In genomic region chr12:122319312-122319638, GRCh38 we compare ENCODE assay signal across 16 cellular contexts. TPM values are rescaled to one million over a fixed set of nuclear protein-coding genes. Genes with fewer than 3 reads are reported as not detected.
DNase-seq lines count a peak whose midpoint lies in the region; FAIRE-seq and TF ChIP-seq lines count a peak whose summit lies in the region.
"Had no signal": no experiment of that assay in that cellular context is flagged by ENCODE, and none has a peak within 500 bp of the region (broad histone marks: within the 10 kb centered on the region; RNA-seq: fewer than 3 reads in every experiment).

No MANE protein-coding gene starts in this region.

- H4K91ac ChIP-seq in H9 (ENCODE audit: insufficient read length, low read depth, low read length) = no peak overlapping the region
- no peak overlapping the region for H4K91ac ChIP-seq in mesenchymal stem cell (ENCODE audit: low read length)

- H3K27me3 ChIP-seq in H9 (ENCODE audit: insufficient read depth, low read length) = no peaks in the 10 kb centered on the region
- H3K27me3 ChIP-seq in mesenchymal stem cell (ENCODE audit: control insufficient read depth in 1 of 2, insufficient read depth in 1 of 2, low read length in 2 of 2) = no peaks in the 10 kb centered on the region
- H3K27me3 ChIP-seq in thyroid gland = no peaks in the 10 kb centered on the region
- H3K27me3 ChIP-seq: body of pancreas, Peyer's patch, testis had no signal

- H2BK120ac ChIP-seq in H9 (ENCODE audit: low read depth, low read length, poor library complexity, severe bottlenecking) (no peak overlapping the region), mesenchymal stem cell (ENCODE audit: low read depth, low read length) (no peak overlapping the region)

- no peak overlapping the region for H3K18ac ChIP-seq in H9 (ENCODE audit: insufficient read length, low read depth, low read length)
- H3K18ac ChIP-seq in mesenchymal stem cell (ENCODE audit: low read depth in 1 of 2, low read length in 2 of 2) = no peak overlapping the region

- H3K4me3 Mint-ChIP-seq in H9 (no peak overlapping the region), chondrocyte (ENCODE audit: unreplicated experiment) (peak overlapping the region; percentile 41)
- H3K4me3 Mint-ChIP-seq in activated CD4-positive, alpha-beta memory T cell treated with anti-CD3 and anti-CD28 coated beads, Interleukin-2, amount 10 ng/mL, durations not matched to agents 7 days and 5 days = no peak overlapping the region

- TF ChIP-seq POLR2A in thyroid gland (IDR thresholded peaks at IDR 0.05) = no peak

- no peaks in the 10 kb centered on the region for H3K23me2 ChIP-seq in H9 (ENCODE audit: insufficient read length, low read depth, low read length, poor library complexity, severe bottlenecking)

- no peak overlapping the region for H4K5ac ChIP-seq in H9 (ENCODE audit: insufficient read length, low read depth, low read length)

- H3K4me1 Mint-ChIP-seq in H9 (peaks cover 0 to 9% of the 10 kb centered on the region in 2 experiments; a peak in 2 of 4 replicates), chondrocyte (ENCODE audit: low read depth) (peaks cover 22% of the 10 kb centered on the region)
- H3K4me1 Mint-ChIP-seq in activated CD4-positive, alpha-beta memory T cell treated with anti-CD3 and anti-CD28 coated beads, Interleukin-2, amount 10 ng/mL, durations not matched to agents 7 days and 5 days = peaks cover 3% of the 10 kb centered on the region

- POLR2A ChIA-PET in activated CD4-positive, alpha-beta memory T cell treated with anti-CD3 and anti-CD28 coated beads, Interleukin-2, amount 10 ng/mL, durations not matched to agents 7 days and 5 days (lab: Charles Lee) = no interaction called here

- H3K9me3 Mint-ChIP-seq in H9 = no peaks in the 10 kb centered on the region
- H3K9me3 Mint-ChIP-seq in chondrocyte (ENCODE audit: low read depth) = no peaks in the 10 kb centered on the region
- no peaks in the 10 kb centered on the region for H3K9me3 Mint-ChIP-seq in activated CD4-positive, alpha-beta memory T cell treated with anti-CD3 and anti-CD28 coated beads, Interleukin-2, amount 10 ng/mL, durations not matched to agents 7 days and 5 days

- H3T11ph ChIP-seq in H9 (ENCODE audit: low read length) = no peak overlapping the region

- H3K27ac Mint-ChIP-seq in H9 (peak overlapping the region in 2 of 3 experiments; percentile 55 to 72; a peak in 3 of 7 replicates), chondrocyte (ENCODE audit: unreplicated experiment) (peak overlapping the region; percentile 97)
- H3K27ac Mint-ChIP-seq in activated CD4-positive, alpha-beta memory T cell treated with anti-CD3 and anti-CD28 coated beads, Interleukin-2, amount 10 ng/mL, durations not matched to agents 7 days and 5 days = no peak overlapping the region

- no peak overlapping the region for H3K23ac ChIP-seq in H9 (ENCODE audit: insufficient read length, low read depth, low read length)
- no peak overlapping the region for H3K23ac ChIP-seq in mesenchymal stem cell (ENCODE audit: low read length in 2 of 2)

- H3K4me3 ChIP-seq in mesenchymal stem cell (ENCODE audit: insufficient read depth in 1 of 2, low read depth in 1 of 2, low read length in 2 of 2) (peak overlapping the region in 1 of 2 experiments; percentile 20), thyroid gland (replicated peaks in 1 of 3) (no peak overlapping the region)
- H3K4me3 ChIP-seq: body of pancreas, Peyer's patch, testis had no signal

- H3K9ac ChIP-seq in H9 (ENCODE audit: extremely low read depth, insufficient read length, low read length) (no peak overlapping the region), mesenchymal stem cell (ENCODE audit: low read length) (peak overlapping the region; percentile 80)
- H3K9ac ChIP-seq: parathyroid adenoma had no signal

- WGBS in H9 (ENCODE audit: extremely low coverage, insufficient read length, low lambda C conversion rate) = no CpG with 5 or more reads among the region's 5 CpGs
- WGBS in mesenchymal stem cell = 84% methylated on average over 5 of the region's 5 CpGs
- WGBS in thyroid gland, 2 donors = 93 to 97% methylated on average over 5 of the region's 5 CpGs

- no peaks in the 10 kb centered on the region for H4K20me1 ChIP-seq in H9 (ENCODE audit: control insufficient read depth, insufficient read depth, insufficient read length)

- no peak overlapping the region for H3K4me2 ChIP-seq in H9 (ENCODE audit: insufficient read depth, insufficient read length, low read length)
- no peak overlapping the region for H3K4me2 ChIP-seq in mesenchymal stem cell (ENCODE audit: low read length, poor library complexity, severe bottlenecking)

- H2AK5ac ChIP-seq in H9 (ENCODE audit: insufficient read length, low read length) = no peak overlapping the region
- no peak overlapping the region for H2AK5ac ChIP-seq in mesenchymal stem cell (ENCODE audit: low read length, severe bottlenecking)

- no peaks in the 10 kb centered on the region for H3K9me3 ChIP-seq in H9 (ENCODE audit: control insufficient read depth, low read depth, low read length)
- H3K9me3 ChIP-seq in mesenchymal stem cell (ENCODE audit: control insufficient read depth, low read length) = no peaks in the 10 kb centered on the region
- no peaks in the 10 kb centered on the region for H3K9me3 ChIP-seq in thyroid gland
- H3K9me3 ChIP-seq: body of pancreas, Peyer's patch, testis had no signal

- H3K4me1 ChIP-seq in H9 (ENCODE audit: insufficient read depth, low read length) = no peaks in the 10 kb centered on the region
- H3K4me1 ChIP-seq in mesenchymal stem cell (ENCODE audit: control insufficient read depth, insufficient read depth, low read depth, low read length) = peaks cover 2% of the 10 kb centered on the region
- H3K4me1 ChIP-seq in thyroid gland = peaks cover 0 to 16% of the 10 kb centered on the region in 2 donors
- H3K4me1 ChIP-seq: body of pancreas, parathyroid adenoma, Peyer's patch, testis had no signal

- DNase-seq in H9 (no peak), chondrocyte (ENCODE audit: low spot score) (no peak), mesenchymal stem cell (no peak), thyroid gland (no peak), urothelium cell line (ENCODE audit: low spot score) (no peak), NCI-H2196 (lab: John Stamatoyannopoulos, UW; ENCODE audit: unreplicated experiment) (no peak), NCI-H2107 (lab: John Stamatoyannopoulos, UW) (no peak)
- DNase-seq in activated CD4-positive, alpha-beta memory T cell treated with anti-CD3 and anti-CD28 coated beads, Interleukin-2, amount 10 ng/mL, durations not matched to agents 7 days and 5 days = no peak
- DNase-seq: effector CD8-positive, alpha-beta T cell; foreskin melanocyte; NCI-H187 treated with DMSO at 0.1 percent for 48 hours; NCI-H69; Peyer's patch; testis had no signal

- H2BK12ac ChIP-seq in H9 (ENCODE audit: insufficient read length, low read depth, low read length) = no peak overlapping the region
- peak overlapping the region in 1 of 2 experiments; percentile 29 for H2BK12ac ChIP-seq in mesenchymal stem cell (ENCODE audit: low read length in 2 of 2)

- H4K8ac ChIP-seq in H9 (replicated peaks; ENCODE audit: insufficient read length, low read depth, low read length) (no peak overlapping the region), mesenchymal stem cell (ENCODE audit: low read length) (no peak overlapping the region)

- H3K14ac ChIP-seq in H9 (ENCODE audit: insufficient read depth, low read length) = no peak overlapping the region
- H3K14ac ChIP-seq in mesenchymal stem cell (ENCODE audit: low read length in 2 of 2) = no peak overlapping the region

- H3K36me3 ChIP-seq in mesenchymal stem cell (ENCODE audit: control insufficient read depth in 1 of 2, insufficient read depth in 2 of 2, low read depth in 1 of 2, low read length in 2 of 2) (peaks cover 41 to 76% of the 10 kb centered on the region in 2 experiments), thyroid gland (peaks cover 33 to 53% of the 10 kb centered on the region in 2 donors)

- intact Hi-C loops in thyroid gland (cut with DNase I) = no loop called here

- TF ChIP-seq CTCF in H9 (conservative IDR thresholded peaks at IDR 0.05) = no peak
- TF ChIP-seq CTCF in chondrocyte (IDR thresholded peaks at IDR 0.05) = no peak
- no peak for TF ChIP-seq CTCF in thyroid gland (IDR thresholded peaks at IDR 0.05)

- no peak overlapping the region for H2BK5ac ChIP-seq in H9 (ENCODE audit: insufficient read length, low read length)
- H2BK5ac ChIP-seq in mesenchymal stem cell (ENCODE audit: low read depth, low read length, poor library complexity, severe bottlenecking) = no peak overlapping the region

- H2BK15ac ChIP-seq in H9 (ENCODE audit: low read depth, low read length) = no peak overlapping the region
- no peak overlapping the region for H2BK15ac ChIP-seq in mesenchymal stem cell (ENCODE audit: low read depth, poor library complexity, severe bottlenecking)

- H3K36me3 Mint-ChIP-seq in H9 (ENCODE audit: insufficient read depth in 1 of 3, low read depth in 3 of 3) (peaks cover 0 to 21% (median 7%) of the 10 kb centered on the region in 3 experiments; a peak in 4 of 7 replicates), chondrocyte (ENCODE audit: low read depth) (peaks cover 36% of the 10 kb centered on the region)
- peaks cover 58% of the 10 kb centered on the region for H3K36me3 Mint-ChIP-seq in activated CD4-positive, alpha-beta memory T cell treated with anti-CD3 and anti-CD28 coated beads, Interleukin-2, amount 10 ng/mL, durations not matched to agents 7 days and 5 days (ENCODE audit: low read depth)

- H3K27ac ChIP-seq in H9 (ENCODE audit: insufficient read length, low read depth, low read length) = no peak overlapping the region
- no peak overlapping the region for H3K27ac ChIP-seq in mesenchymal stem cell (ENCODE audit: low read length, poor library complexity, severe bottlenecking)
- peak overlapping the region in 2 of 3 donors; percentile 5 to 58 for H3K27ac ChIP-seq in thyroid gland
- H3K27ac ChIP-seq: body of pancreas, testis had no signal

- H3K4ac ChIP-seq in H9 (ENCODE audit: low read depth, low read length) (no peak overlapping the region), mesenchymal stem cell (ENCODE audit: low read depth in 1 of 2, low read length in 2 of 2) (no peak overlapping the region)

- H3K79me2 ChIP-seq in H9 (ENCODE audit: insufficient read depth, low read length) = no peaks in the 10 kb centered on the region; the same call in 1 of the 2 replicates

- H2AFZ ChIP-seq in H9 (ENCODE audit: low read length) = no peak overlapping the region
- no peak overlapping the region for H2AFZ ChIP-seq in mesenchymal stem cell (ENCODE audit: low read depth, low read length)
- H2AFZ ChIP-seq: parathyroid adenoma had no signal

- FAIRE-seq in urothelium cell line (lab: Jason Lieb, UNC) = no peak

- no peaks in the 10 kb centered on the region for H3K79me1 ChIP-seq in H9 (ENCODE audit: insufficient read depth, low read depth, low read length, poor library complexity, severe bottlenecking)
- H3K79me1 ChIP-seq in mesenchymal stem cell (replicated peaks; ENCODE audit: low read length, poor library complexity, severe bottlenecking) = peaks cover 6% of the 10 kb centered on the region

- no peak overlapping the region for H2BK20ac ChIP-seq in H9 (ENCODE audit: low read depth, low read length, poor library complexity, severe bottlenecking)

- H3K56ac ChIP-seq in H9 (ENCODE audit: insufficient read length, low read depth, low read length) = no peak overlapping the region

- CTCF ChIA-PET in activated CD4-positive, alpha-beta memory T cell treated with anti-CD3 and anti-CD28 coated beads, Interleukin-2, amount 10 ng/mL, durations not matched to agents 7 days and 5 days (lab: Charles Lee) = no interaction called here

- H3K27me3 Mint-ChIP-seq in H9 (ENCODE audit: low read depth) (no peaks in the 10 kb centered on the region), chondrocyte (ENCODE audit: low read depth) (no peaks in the 10 kb centered on the region)
- no peaks in the 10 kb centered on the region for H3K27me3 Mint-ChIP-seq in activated CD4-positive, alpha-beta memory T cell treated with anti-CD3 and anti-CD28 coated beads, Interleukin-2, amount 10 ng/mL, durations not matched to agents 7 days and 5 days

RNA-seq across cellular contexts. Expression of gene VPS33A, which starts 53.0 kb away (rescaled TPM):
- total RNA-seq in H9 (2021) (44.3 and 45.9 TPM in 2 replicates), chondrocyte (16.9 to 21.8 TPM (median 20.2 TPM) in 3 replicates), thyroid gland (10 to 100 TPM; 14.3 to 16.4 (median 16.1) TPM)
- 21.8 TPM for polyA plus RNA-seq in mesenchymal stem cell (2013, experiment 1 of 2)
- 21.4 TPM for polyA plus RNA-seq in mesenchymal stem cell (2013, experiment 2 of 2)
- 10 to 100 TPM; 29.8 to 30.6 TPM for total RNA-seq in activated CD4-positive, alpha-beta memory T cell treated with anti-CD3 and anti-CD28 coated beads, Interleukin-2, amount 10 ng/mL, durations not matched to agents 7 days and 5 days

Comparison
In these comparisons a context has a peak if more than half of its experiments do, and no peak if none do; other contexts are left out.
1. H3K27ac ChIP-seq: peak in thyroid gland (2 of 3); none in H9 (single experiment) and mesenchymal stem cell (single experiment).